Comparison of ENCODE assay signal across 35 cellular contexts in the genomic region with DNA sequence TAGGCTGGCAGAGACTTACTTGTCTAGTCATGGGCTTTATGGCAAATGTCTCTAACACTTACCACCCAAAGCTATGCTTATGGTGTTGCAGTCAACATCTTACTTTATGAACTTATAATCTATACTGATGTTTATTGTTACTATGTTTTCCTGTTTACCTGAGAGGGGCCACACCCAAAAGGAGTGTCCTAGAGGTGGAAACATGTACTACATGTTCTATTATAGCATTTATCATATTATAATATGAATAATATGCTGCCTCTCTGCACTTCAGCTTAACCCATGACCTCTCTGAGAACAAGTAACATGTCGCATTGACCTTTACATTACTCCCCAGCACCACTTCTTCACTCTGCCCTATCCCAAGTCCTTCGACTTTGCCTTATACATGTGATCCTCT.
"Had no signal": no experiment of that assay in that cellular context is flagged by ENCODE, and none has a peak within 500 bp of the region (broad histone marks: within the 10 kb centered on the region; RNA-seq: fewer than 3 reads in every experiment).

No MANE protein-coding gene starts in this region.

- H2AFZ ChIP-seq: PC-9 had no signal

- H3K36me3 ChIP-seq: ascending aorta, cardiac muscle cell, MG63, WERI-Rb-1 had no signal

- H3K9me3 ChIP-seq: ascending aorta, MG63 had no signal

- DNase-seq: activated CD4-positive, alpha-beta T cell treated with anti-CD3 and anti-CD28 coated beads for 1 hour; activated CD4-positive, alpha-beta T cell treated with anti-CD3 and anti-CD28 coated beads, Interleukin-2, amount 10 ng/mL, durations not matched to agents 24 days and 14 days; activated CD4-positive, alpha-beta T cell treated with anti-CD3 and anti-CD28 coated beads, Interleukin-2, amount 50 U/mL, for 48 hours; activated CD4-positive, CD25-positive, alpha-beta regulatory T cell; activated CD8-positive, alpha-beta T cell treated with anti-CD3 and anti-CD28 coated beads, Interleukin-2, amount 10 ng/mL, durations not matched to agents 7 days and 5 days; activated gamma-delta T cell; activated naive CD4-positive, alpha-beta T cell treated with Interleukin-2 at 50 U/mL for 16 hours; activated naive CD8-positive, alpha-beta T cell treated with anti-CD3 and anti-CD28 coated beads, Interleukin-2, amount 10 ng/mL, durations not matched to agents 7 days and 5 days; activated T-cell treated with anti-CD3 and anti-CD28 coated beads, Interleukin-2, amount 50 U/mL, for 24 hours; Kasumi-1; MG63; NCI-H1048; NCI-H1105 treated with DMSO at 0.1 percent for 48 hours; NCI-H1436; NCI-H1694; NCI-H1930; NCI-H2081 treated with DMSO at 0.1 percent for 48 hours; NCI-H226; NCI-H446 treated with DMSO at 0.1 percent for 48 hours; NCI-H524; NCI-H69; NCI-H82; NK-92 treated with Interleukin-12 subunit alpha and Interleukin-12 subunit beta, amount 100 ng/mL, for 24 hours; PC-9; SIG-M5; T1000; WERI-Rb-1 had no signal

- H3K27me3 ChIP-seq: ascending aorta, cardiac muscle cell, MG63 had no signal

- H3K27ac Mint-ChIP-seq: activated CD4-positive, alpha-beta T cell treated with anti-CD3 and anti-CD28 coated beads, Interleukin-2, amount 10 ng/mL, durations not matched to agents 24 days and 14 days; activated CD8-positive, alpha-beta T cell treated with anti-CD3 and anti-CD28 coated beads, Interleukin-2, amount 10 ng/mL, durations not matched to agents 7 days and 5 days; activated naive CD4-positive, alpha-beta T cell treated with anti-CD3 and anti-CD28 coated beads, Interleukin-2, amount 50 U/mL, for 24 hours; activated naive CD8-positive, alpha-beta T cell treated with anti-CD3 and anti-CD28 coated beads, Interleukin-2, amount 10 ng/mL, durations not matched to agents 7 days and 5 days; activated T-cell treated with anti-CD3 and anti-CD28 coated beads, Interleukin-2, amount 50 U/mL, for 24 hours; activated T-helper 2 cell treated with anti-CD3 and anti-CD28 coated beads, Interferon-gamma antibody, Interleukin-2, Interleukin-4, amounts not matched to agents 10 μg/mL and 5 μg/mL and 100 μg/mL, durations not matched to agents 14 hours and 24 hours and 36 hours had no signal

- H3K4me3 Mint-ChIP-seq: activated CD4-positive, alpha-beta T cell treated with anti-CD3 and anti-CD28 coated beads, Interleukin-2, amount 10 ng/mL, durations not matched to agents 24 days and 14 days; activated CD8-positive, alpha-beta T cell treated with anti-CD3 and anti-CD28 coated beads, Interleukin-2, amount 10 ng/mL, durations not matched to agents 7 days and 5 days; activated naive CD4-positive, alpha-beta T cell treated with anti-CD3 and anti-CD28 coated beads, Interleukin-2, amount 50 U/mL, for 24 hours; activated naive CD8-positive, alpha-beta T cell treated with anti-CD3 and anti-CD28 coated beads, Interleukin-2, amount 10 ng/mL, durations not matched to agents 7 days and 5 days; activated T-cell treated with anti-CD3 and anti-CD28 coated beads, Interleukin-2, amount 50 U/mL, for 24 hours; central memory CD8-positive, alpha-beta T cell had no signal

- H3K36me3 Mint-ChIP-seq: activated naive CD4-positive, alpha-beta T cell treated with anti-CD3 and anti-CD28 coated beads, Interleukin-2, amount 50 U/mL, for 24 hours; activated naive CD8-positive, alpha-beta T cell treated with anti-CD3 and anti-CD28 coated beads, Interleukin-2, amount 10 ng/mL, durations not matched to agents 7 days and 5 days had no signal

- H3K27me3 Mint-ChIP-seq: activated CD4-positive, alpha-beta T cell treated with anti-CD3 and anti-CD28 coated beads, Interleukin-2, amount 10 ng/mL, durations not matched to agents 24 days and 14 days; activated naive CD4-positive, alpha-beta T cell treated with anti-CD3 and anti-CD28 coated beads, Interleukin-2, amount 50 U/mL, for 24 hours; activated naive CD8-positive, alpha-beta T cell treated with anti-CD3 and anti-CD28 coated beads, Interleukin-2, amount 10 ng/mL, durations not matched to agents 7 days and 5 days; activated T-cell treated with anti-CD3 and anti-CD28 coated beads, Interleukin-2, amount 50 U/mL, for 24 hours; central memory CD8-positive, alpha-beta T cell had no signal

- H3K27ac ChIP-seq: ascending aorta, cardiac muscle cell, PC-9, RWPE1, WERI-Rb-1 had no signal

- FAIRE-seq: RCC 7860 had no signal

- H3K4me1 Mint-ChIP-seq: activated CD4-positive, alpha-beta T cell treated with anti-CD3 and anti-CD28 coated beads, Interleukin-2, amount 10 ng/mL, durations not matched to agents 24 days and 14 days; activated naive CD4-positive, alpha-beta T cell treated with anti-CD3 and anti-CD28 coated beads, Interleukin-2, amount 50 U/mL, for 24 hours; activated naive CD8-positive, alpha-beta T cell treated with anti-CD3 and anti-CD28 coated beads, Interleukin-2, amount 10 ng/mL, durations not matched to agents 7 days and 5 days; central memory CD8-positive, alpha-beta T cell had no signal

- H3K9me3 Mint-ChIP-seq: activated CD4-positive, alpha-beta T cell treated with anti-CD3 and anti-CD28 coated beads, Interleukin-2, amount 10 ng/mL, durations not matched to agents 24 days and 14 days; activated naive CD4-positive, alpha-beta T cell treated with anti-CD3 and anti-CD28 coated beads, Interleukin-2, amount 50 U/mL, for 24 hours; activated naive CD8-positive, alpha-beta T cell treated with anti-CD3 and anti-CD28 coated beads, Interleukin-2, amount 10 ng/mL, durations not matched to agents 7 days and 5 days; activated T-cell treated with anti-CD3 and anti-CD28 coated beads, Interleukin-2, amount 50 U/mL, for 24 hours; activated T-helper 2 cell treated with anti-CD3 and anti-CD28 coated beads, Interferon-gamma antibody, Interleukin-2, Interleukin-4, amounts not matched to agents 10 μg/mL and 5 μg/mL and 100 μg/mL, durations not matched to agents 14 hours and 24 hours and 36 hours; central memory CD8-positive, alpha-beta T cell had no signal

- H3K4me3 ChIP-seq: ascending aorta, cardiac muscle cell, MG63, PC-9 had no signal

- ATAC-seq: activated CD8-positive, alpha-beta T cell treated with anti-CD3 and anti-CD28 coated beads, Interleukin-2, amount 10 ng/mL, durations not matched to agents 7 days and 5 days; Right ventricle myocardium inferior had no signal

- H3K4me1 ChIP-seq: ascending aorta had no signal

- H3K4me2 ChIP-seq: PC-9 had no signal
